ENCODE assay signal across 8 cellular contexts in the genomic region with DNA sequence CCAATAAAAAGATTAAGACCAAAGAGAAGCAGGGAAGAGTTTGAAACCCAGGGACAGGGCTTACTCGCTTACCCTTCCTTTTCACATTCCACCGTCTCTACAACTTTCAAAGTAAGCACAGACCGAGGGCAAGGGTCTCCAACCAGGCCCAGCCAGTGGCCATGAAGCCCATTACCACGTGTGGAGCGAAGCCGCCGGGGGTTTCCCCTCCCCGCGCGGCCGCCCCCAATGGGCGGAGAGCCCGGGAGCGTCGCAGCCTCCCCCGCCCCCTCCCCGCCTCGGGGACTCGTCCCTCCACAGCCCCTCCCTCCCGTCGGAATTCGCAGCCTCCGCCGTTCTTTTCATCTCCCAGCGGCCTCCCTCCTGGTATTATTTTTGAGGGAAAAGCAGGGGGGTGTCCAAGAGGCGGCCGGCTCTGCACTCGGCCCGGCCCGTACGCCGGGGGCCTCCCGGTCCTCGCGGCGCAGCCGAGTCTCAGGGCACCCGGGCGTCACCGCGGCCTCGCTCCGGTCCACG. TPM values are rescaled to one million over a fixed set of nuclear protein-coding genes. Genes with fewer than 3 reads are reported as not detected.
A peak's percentile ranks its signal among the peaks of the same experiment; 100 is the strongest.
DNase-seq lines count a peak whose midpoint lies in the region; ATAC-seq and TF ChIP-seq lines count a peak whose summit lies in the region.

No MANE protein-coding gene starts in this region.

- peaks cover 50% of the 10 kb centered on the region for H3K4me1 Mint-ChIP-seq in activated naive CD4-positive, alpha-beta T cell treated with anti-CD3 and anti-CD28 coated beads, Interleukin-2, amount 50 U/mL, for 24 hours

- H3K4me2 ChIP-seq in osteoblast (ENCODE audit: insufficient read depth, low read length) = peak overlapping the region; percentile 85

- H3K27ac ChIP-seq in osteoblast (ENCODE audit: low read depth, low read length) (peak overlapping the region; percentile 93), thoracic aorta (peak overlapping the region; percentile 97 to 98)

- no peaks in the 10 kb centered on the region for H3K27me3 ChIP-seq in osteoblast (ENCODE audit: insufficient read depth, low read length)
- no peaks in the 10 kb centered on the region for H3K27me3 ChIP-seq in thoracic aorta (replicated peaks; ENCODE audit: insufficient read depth)

- no peaks in the 10 kb centered on the region for H3K9me3 Mint-ChIP-seq in activated naive CD4-positive, alpha-beta T cell treated with anti-CD3 and anti-CD28 coated beads, Interleukin-2, amount 50 U/mL, for 24 hours

- no peaks in the 10 kb centered on the region for H3K27me3 Mint-ChIP-seq in activated naive CD4-positive, alpha-beta T cell treated with anti-CD3 and anti-CD28 coated beads, Interleukin-2, amount 50 U/mL, for 24 hours

- ATAC-seq in GM21447 (IDR thresholded peaks at IDR 0.05; ENCODE audit: unreplicated experiment) (peak; percentile 29), thoracic aorta (ENCODE audit: insufficient number of reproducible peaks, low FRiP score, low read depth) (peak; percentile 41)

- H3K36me3 ChIP-seq in osteoblast (ENCODE audit: insufficient read depth, low read length) (peaks cover 9% of the 10 kb centered on the region), thoracic aorta (no peaks in the 10 kb centered on the region)

- H3K4me3 ChIP-seq in osteoblast (ENCODE audit: insufficient read depth, low read length) = peak overlapping the region; percentile 92
- peak overlapping the region; percentile 89 for H3K4me3 ChIP-seq in thoracic aorta

- peaks cover 45% of the 10 kb centered on the region for H4K20me1 ChIP-seq in osteoblast (ENCODE audit: insufficient read depth, low read length)

- DNase-seq in COR-L47 (lab: John Stamatoyannopoulos, UW) = peak; percentile 71
- peak; percentile 76 for DNase-seq in HuH-7 (ENCODE audit: low spot score)
- peak; percentile 78 for DNase-seq in SK-N-DZ (ENCODE audit: low spot score)
- peak; percentile 74 for DNase-seq in glomerular visceral epithelial cell (ENCODE audit: extremely low spot score)
- DNase-seq in osteoblast (ENCODE audit: insufficient read length, low spot score, missing footprints) = peak; percentile 59
- DNase-seq in thoracic aorta (ENCODE audit: low spot score) = peak; percentile 17

- H3K4me1 ChIP-seq in osteoblast (ENCODE audit: insufficient read depth, low read length) = peaks cover 16% of the 10 kb centered on the region
- H3K4me1 ChIP-seq in thoracic aorta (ENCODE audit: control insufficient read depth in 1 of 2, low read depth in 2 of 2) = peaks cover 8 to 34% of the 10 kb centered on the region in 2 donors

- H3K9me3 ChIP-seq in osteoblast (ENCODE audit: low read depth, low read length) (no peaks in the 10 kb centered on the region), thoracic aorta (peaks cover 4% of the 10 kb centered on the region)

- H3K79me2 ChIP-seq in osteoblast (ENCODE audit: insufficient read depth, low read length) = peaks cover 56% of the 10 kb centered on the region

- H3K27ac Mint-ChIP-seq in activated naive CD4-positive, alpha-beta T cell treated with anti-CD3 and anti-CD28 coated beads, Interleukin-2, amount 50 U/mL, for 24 hours = peak overlapping the region; percentile 99

- peak overlapping the region; percentile 88 for H2AFZ ChIP-seq in osteoblast (ENCODE audit: low read length)

- no peak for TF ChIP-seq CTCF in osteoblast (IDR thresholded peaks at IDR 0.05; ENCODE audit: extremely low read depth, low read depth, low read length)
- no peak for TF ChIP-seq CTCF in thoracic aorta (IDR thresholded peaks at IDR 0.05)

- H3K36me3 Mint-ChIP-seq in activated naive CD4-positive, alpha-beta T cell treated with anti-CD3 and anti-CD28 coated beads, Interleukin-2, amount 50 U/mL, for 24 hours = peaks cover 32% of the 10 kb centered on the region

- H3K4me3 Mint-ChIP-seq in activated naive CD4-positive, alpha-beta T cell treated with anti-CD3 and anti-CD28 coated beads, Interleukin-2, amount 50 U/mL, for 24 hours = peak overlapping the region; percentile 97

RNA-seq across cellular contexts. Expression of a gene that starts 0.7 kb away (rescaled TPM):
- 466 and 569 TPM in 2 replicates for polyA plus RNA-seq in SK-N-DZ (2014; cell fraction: cytosol; rRNA removed)
- polyA plus RNA-seq in SK-N-DZ (2014; cell fraction: nucleus; rRNA removed) = 390 and 521 TPM in 2 replicates
- total RNA-seq in osteoblast (200 and 203 TPM in 2 replicates), thoracic aorta (100 to 1,000 TPM; 178 to 316 TPM)

RNA-seq across cellular contexts. Expression of a gene that starts 52.2 kb away (rescaled TPM):
- polyA plus RNA-seq in SK-N-DZ (2014; cell fraction: cytosol; rRNA removed) = 4.6 and 5.2 TPM in 2 replicates
- 2.8 and 3.1 TPM in 2 replicates for polyA plus RNA-seq in SK-N-DZ (2014; cell fraction: nucleus; rRNA removed)
- total RNA-seq in osteoblast (111 and 136 TPM in 2 replicates), thoracic aorta (10 to 100 TPM; 27.3 to 35.3 TPM)

Comparison
In these comparisons a context has a peak if more than half of its experiments do, and no peak if none do; other contexts are left out.
1. Peak in every context shown above with its lines: DNase-seq, ATAC-seq, H3K4me3 ChIP-seq and H3K27ac ChIP-seq.
2. DNase-seq: peak in every context shown above with its lines; median percentile 78 in SK-N-DZ; 76 in HuH-7; 74 in glomerular visceral epithelial cell; 71 in COR-L47; 59 in osteoblast; 17 in thoracic aorta.